21 cellular contexts compared by ENCODE assay signal in genomic region chr1:40094481-40095110, GRCh38. TPM values are rescaled to one million over a fixed set of nuclear protein-coding genes. Genes with fewer than 3 reads are reported as not detected.
DNase-seq lines count a peak whose midpoint lies in the region; ATAC-seq and TF ChIP-seq lines count a peak whose summit lies in the region.
"Had no signal": no experiment of that assay in that cellular context is flagged by ENCODE, and none has a peak within 500 bp of the region (broad histone marks: within the 10 kb centered on the region; RNA-seq: fewer than 3 reads in every experiment).

No MANE protein-coding gene starts in this region.

- H3K9me3 Mint-ChIP-seq in immature natural killer cell, result no peaks in the 10 kb centered on the region
- H3K9me3 Mint-ChIP-seq: activated CD4-positive, alpha-beta T cell treated with anti-CD3 and anti-CD28 coated beads, Interleukin-2, amount 10 ng/mL, durations not matched to agents 7 days and 5 days; naive thymus-derived CD8-positive, alpha-beta T cell had no signal

- TF ChIP-seq CTCF in NB4 (IDR thresholded peaks at IDR 0.05; ENCODE audit: low read depth, low read length), result no peak

- H3K27ac ChIP-seq in temporal lobe (ENCODE audit: low read depth, low read length), result peak overlapping the region; percentile 57
- H3K27ac ChIP-seq: C4-2B, Peyer's patch, testis had no signal

- H3K36me3 Mint-ChIP-seq in immature natural killer cell, result peaks cover 0 to 14% (median 0%) of the 10 kb centered on the region in 3 donors

- H3K4me1 Mint-ChIP-seq in immature natural killer cell, result peaks cover 16% of the 10 kb centered on the region in 2 donors

- DNase-seq in SIG-M5 treated with dmso at 0.1 percent for 504 hours (lab: John Stamatoyannopoulos, UW; ENCODE audit: unreplicated experiment) (peak; percentile 74), SIG-M5 (lab: John Stamatoyannopoulos, UW) (no peak), NB4 (ENCODE audit: low read depth) (peak; percentile 33), immature natural killer cell (no peak), Ammon's horn (ENCODE audit: low spot score) (no peak), NCI-H226 (no peak)
- DNase-seq: activated CD4-positive, alpha-beta T cell treated with anti-CD3 and anti-CD28 coated beads, Interleukin-2, amount 10 ng/mL, durations not matched to agents 7 days and 5 days; activated naive CD4-positive, alpha-beta T cell; DMS79; heart right ventricle; naive thymus-derived CD8-positive, alpha-beta T cell; NCI-H1092 treated with DMSO at 0.1 percent for 48 hours; NCI-H774; Peyer's patch; SK-N-SH; small intestine; testis had no signal

- H3K27ac Mint-ChIP-seq in immature natural killer cell, result peak overlapping the region in 4 of 6 donors; percentile 3 to 91 (median 56)
- H3K27ac Mint-ChIP-seq: activated CD4-positive, alpha-beta T cell treated with anti-CD3 and anti-CD28 coated beads, Interleukin-2, amount 10 ng/mL, durations not matched to agents 7 days and 5 days; progenitor cell of endocrine pancreas had no signal

- no peak overlapping the region for H3K4me3 ChIP-seq in NB4 (ENCODE audit: low read depth, low read length)
- H3K4me3 ChIP-seq: heart right ventricle, Peyer's patch, testis had no signal

- peaks cover 4 to 13% (median 7%) of the 10 kb centered on the region in 3 donors for H3K27me3 Mint-ChIP-seq in immature natural killer cell (ENCODE audit: low read depth in 3 of 3)
- H3K27me3 Mint-ChIP-seq: naive thymus-derived CD8-positive, alpha-beta T cell had no signal

- TF ChIP-seq POLR2A in NB4 (IDR thresholded peaks at IDR 0.05; ENCODE audit: extremely low read depth, insufficient read length), result no peak

- no peak for ATAC-seq in HG03095 (IDR thresholded peaks at IDR 0.05; ENCODE audit: unreplicated experiment)
- ATAC-seq: naive thymus-derived CD8-positive, alpha-beta T cell had no signal

- H3K4me3 Mint-ChIP-seq in immature natural killer cell, result no peak overlapping the region
- H3K4me3 Mint-ChIP-seq: activated CD4-positive, alpha-beta T cell treated with anti-CD3 and anti-CD28 coated beads, Interleukin-2, amount 10 ng/mL, durations not matched to agents 7 days and 5 days had no signal

RNA-seq across cellular contexts. Expression of gene PPT1, which starts 2.5 kb away (rescaled TPM):
- 100 to 1,000 TPM in 2 of 3 donors, 10 to 100 TPM in 1; 76.2 to 160 (median 128) TPM for polyA plus RNA-seq in immature natural killer cell
- total RNA-seq in temporal lobe, result 48.4 TPM

RNA-seq across cellular contexts. Expression of gene CAP1, which starts 54.1 kb away (rescaled TPM):
- 1,000 to 10,000 TPM in 1 of 3 donors, 100 to 1,000 TPM in 2; 766 to 1,293 (median 950) TPM for polyA plus RNA-seq in immature natural killer cell
- 94.7 TPM for total RNA-seq in temporal lobe

Comparison
In these comparisons a context has a peak if more than half of its experiments do, and no peak if none do; other contexts are left out.
1. DNase-seq: peak in SIG-M5 treated with dmso at 0.1 percent for 504 hours (single experiment) and NB4 (single experiment); none in SIG-M5 (single experiment), immature natural killer cell (0 of 3), Ammon's horn (single experiment) and NCI-H226 (single experiment).